Comparison of ENCODE assay signal across 24 cellular contexts in the genomic region with DNA sequence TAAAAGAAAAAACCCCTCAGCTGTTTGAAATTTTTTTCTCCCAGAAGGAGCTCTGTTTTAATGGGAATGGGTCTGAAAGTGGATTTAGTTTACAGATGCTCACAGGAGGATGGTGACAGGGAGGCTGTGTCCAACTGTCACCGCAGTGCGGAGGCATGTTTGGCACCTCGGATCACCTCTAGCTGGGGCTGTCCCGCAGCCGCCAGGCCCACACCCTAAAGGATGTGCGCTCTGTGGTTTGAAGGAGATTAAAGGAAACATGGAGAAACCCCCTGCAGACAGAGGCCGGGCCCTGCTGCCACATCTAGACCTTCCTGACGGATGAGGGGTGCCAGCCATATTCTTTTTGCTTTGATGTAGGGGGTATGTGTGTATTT.
A peak's percentile ranks its signal among the peaks of the same experiment; 100 is the strongest.
DNase-seq lines count a peak whose midpoint lies in the region; FAIRE-seq and TF ChIP-seq lines count a peak whose summit lies in the region.
"Had no signal": no experiment of that assay in that cellular context is flagged by ENCODE, and none has a peak within 500 bp of the region (broad histone marks: within the 10 kb centered on the region; RNA-seq: fewer than 3 reads in every experiment).

No MANE protein-coding gene starts in this region.

- H3K9me3 Mint-ChIP-seq in progenitor cell of endocrine pancreas (ENCODE audit: low read depth), result no peaks in the 10 kb centered on the region

- no peaks in the 10 kb centered on the region for H3K36me3 ChIP-seq in H7 (replicated peaks; ENCODE audit: control insufficient read depth, insufficient read depth, low read length)
- H3K36me3 ChIP-seq: Peyer's patch had no signal

- no peak for FAIRE-seq in GM19239 (lab: Jason Lieb, UNC)
- FAIRE-seq: A549, GM18507, H1 had no signal

- peak overlapping the region; percentile 41 for H3K27ac Mint-ChIP-seq in progenitor cell of endocrine pancreas
- H3K27ac Mint-ChIP-seq: B cell, CD14-positive monocyte had no signal

- peaks cover 29% of the 10 kb centered on the region for H3K27me3 Mint-ChIP-seq in progenitor cell of endocrine pancreas

- no peak for TF ChIP-seq CTCF in progenitor cell of endocrine pancreas (IDR thresholded peaks at IDR 0.05; ENCODE audit: unreplicated experiment)

- peaks cover 3% of the 10 kb centered on the region; the same call in 1 of the 2 replicates for H3K27me3 ChIP-seq in H7 (ENCODE audit: control insufficient read depth, insufficient read depth, low read length)
- H3K27me3 ChIP-seq: Peyer's patch had no signal

- H3K36me3 Mint-ChIP-seq in progenitor cell of endocrine pancreas (ENCODE audit: insufficient read depth), result no peaks in the 10 kb centered on the region
- H3K36me3 Mint-ChIP-seq: CD14-positive monocyte had no signal

- DNase-seq in activated CD8-positive, alpha-beta memory T cell treated with anti-CD3 and anti-CD28 coated beads, Interleukin-2, amount 50 U/mL, for 48 hours, result peak; percentile 46
- DNase-seq in activated CD8-positive, alpha-beta memory T cell treated with anti-CD3 and anti-CD28 coated beads, Interleukin-2, amount 50 U/mL, for 4 hours, result no peak
- peak; percentile 25 for DNase-seq in H7
- peak; percentile 36 for DNase-seq in ecto neural progenitor cell (ENCODE audit: low spot score)
- DNase-seq in progenitor cell of endocrine pancreas (ENCODE audit: low spot score, unreplicated experiment), result no peak
- DNase-seq in activated CD4-positive, alpha-beta T cell treated with anti-CD3 and anti-CD28 coated beads, Interleukin-2, amount 50 U/mL, for 1 hour, result no peak
- no peak for DNase-seq in GM19239 (ENCODE audit: insufficient read length, low spot score)
- DNase-seq: DMS53, GDM1, Karpas-422, MV-4-11, NCI-H1105 treated with DMSO at 0.1 percent for 48 hours, NCI-H1694, NCI-H2081, NCI-H2171, NCI-H345, NCI-H524, NCI-H774 had no signal

- no peak overlapping the region for H3K4me3 Mint-ChIP-seq in progenitor cell of endocrine pancreas (ENCODE audit: low read depth)
- H3K4me3 Mint-ChIP-seq: B cell, CD14-positive monocyte had no signal

- H3K4me3 ChIP-seq in H7 (ENCODE audit: insufficient read depth, low read depth, low read length), result no peak overlapping the region
- H3K4me3 ChIP-seq: A549, Peyer's patch had no signal

- peaks cover 13% of the 10 kb centered on the region for H3K4me1 Mint-ChIP-seq in progenitor cell of endocrine pancreas (ENCODE audit: low read depth)
- H3K4me1 Mint-ChIP-seq: B cell had no signal

Comparison
In these comparisons a context has a peak if more than half of its experiments do, and no peak if none do; other contexts are left out.
1. DNase-seq: peak in activated CD8-positive, alpha-beta memory T cell treated with anti-CD3 and anti-CD28 coated beads, Interleukin-2, amount 50 U/mL, for 48 hours (single experiment), H7 (single experiment) and ecto neural progenitor cell (single experiment); none in activated CD8-positive, alpha-beta memory T cell treated with anti-CD3 and anti-CD28 coated beads, Interleukin-2, amount 50 U/mL, for 4 hours (single experiment), progenitor cell of endocrine pancreas (single experiment), activated CD4-positive, alpha-beta T cell treated with anti-CD3 and anti-CD28 coated beads, Interleukin-2, amount 50 U/mL, for 1 hour (single experiment) and GM19239 (single experiment).